ENCODE assay signal across 9 cellular contexts in the genomic region with DNA sequence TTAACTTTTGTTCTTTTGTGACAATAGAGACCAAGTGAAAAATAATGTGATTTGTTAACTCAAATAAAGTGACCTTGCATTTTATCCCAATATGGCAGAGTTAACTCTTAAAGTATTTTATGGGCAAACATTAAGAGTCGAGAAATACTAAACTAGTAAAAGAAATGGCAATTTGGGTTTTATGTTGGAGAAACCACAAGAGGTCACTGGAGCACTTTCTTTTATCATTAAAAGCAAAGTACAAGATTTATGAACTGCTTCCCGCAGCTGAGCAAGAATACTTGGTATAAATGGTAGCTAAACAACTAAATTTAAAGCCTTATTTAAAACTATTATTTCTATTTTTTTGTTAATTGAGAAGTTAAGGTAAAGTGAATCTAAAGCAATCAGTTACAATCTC. TPM values are rescaled to one million over a fixed set of nuclear protein-coding genes. Genes with fewer than 3 reads are reported as not detected.
DNase-seq lines count a peak whose midpoint lies in the region; ATAC-seq, FAIRE-seq and TF ChIP-seq lines count a peak whose summit lies in the region.
"Had no signal": no experiment of that assay in that cellular context is flagged by ENCODE, and none has a peak within 500 bp of the region (broad histone marks: within the 10 kb centered on the region; RNA-seq: fewer than 3 reads in every experiment).

No MANE protein-coding gene starts in this region.

- in situ Hi-C loops in K562 (cut with MboI) = loop anchor here (5.0 kb wide), 1 partner anchor 144 kb away; no protein-coding TSS in a partner anchor

- no peak overlapping the region for H2BK5ac ChIP-seq in mesenchymal stem cell (ENCODE audit: low read depth, low read length, poor library complexity, severe bottlenecking)

- H3K4ac ChIP-seq in mesenchymal stem cell (ENCODE audit: low read depth in 1 of 2, low read length in 2 of 2) = no peak overlapping the region

- no peak overlapping the region for H3K27ac Mint-ChIP-seq in CD4-positive, CD25-positive, alpha-beta regulatory T cell

- H3K36me3 Mint-ChIP-seq in CD4-positive, CD25-positive, alpha-beta regulatory T cell = no peaks in the 10 kb centered on the region

- BruUV-seq in K562 (replicated peaks; lab: Mats Ljungman, UMichigan) = no TSS peak

- H3K9ac ChIP-seq in K562 (ENCODE audit: insufficient read depth in 1 of 2, low read depth in 2 of 2, low read length in 2 of 2) (no peak overlapping the region), mesenchymal stem cell (ENCODE audit: low read length) (no peak overlapping the region)

- H4K8ac ChIP-seq in mesenchymal stem cell (ENCODE audit: low read length) = no peak overlapping the region

- no peaks in the 10 kb centered on the region for H3K27me3 ChIP-seq in CD4-positive, CD25-positive, alpha-beta regulatory T cell (ENCODE audit: control insufficient read depth, insufficient read depth, low read length)
- H3K27me3 ChIP-seq in K562 (ENCODE audit: control insufficient read depth in 2 of 2, insufficient read depth in 2 of 2, low read length in 2 of 2) = no peaks in the 10 kb centered on the region
- no peaks in the 10 kb centered on the region for H3K27me3 ChIP-seq in mesenchymal stem cell (ENCODE audit: control insufficient read depth in 1 of 2, insufficient read depth in 1 of 2, low read length in 2 of 2)
- H3K27me3 ChIP-seq in MG63 = no peaks in the 10 kb centered on the region
- H3K27me3 ChIP-seq: SJCRH30 had no signal

- H3K4me1 ChIP-seq in CD4-positive, CD25-positive, alpha-beta regulatory T cell (ENCODE audit: control insufficient read depth, insufficient read depth, low read length, poor library complexity, severe bottlenecking) = no peaks in the 10 kb centered on the region
- H3K4me1 ChIP-seq in K562 (replicated peaks in 1 of 2; ENCODE audit: control insufficient read depth in 2 of 2, insufficient read depth in 2 of 2, low read length in 2 of 2) (no peaks in the 10 kb centered on the region), mesenchymal stem cell (ENCODE audit: control insufficient read depth, insufficient read depth, low read depth, low read length) (no peaks in the 10 kb centered on the region)
- H3K4me1 ChIP-seq: SJCRH30 had no signal

- H3K9me3 Mint-ChIP-seq in CD4-positive, CD25-positive, alpha-beta regulatory T cell = no peaks in the 10 kb centered on the region

- no peak for ATAC-seq in CD4-positive, CD25-positive, alpha-beta regulatory T cell (ENCODE audit: low read depth in 2 of 2)
- peak; percentile 78 for ATAC-seq in K562
- ATAC-seq in HG02759 (IDR thresholded peaks at IDR 0.05; ENCODE audit: unreplicated experiment) = no peak

- no peak overlapping the region for H2BK120ac ChIP-seq in mesenchymal stem cell (ENCODE audit: low read depth, low read length)

- TF ChIP-seq EP300 in K562 (IDR thresholded peaks at IDR 0.05; ENCODE audit: low read length) = no peak

- H3K23ac ChIP-seq in mesenchymal stem cell (ENCODE audit: low read length in 2 of 2) = no peak overlapping the region

- POLR2A ChIA-PET in K562 (lab: Yijun Ruan, JAX) = interaction anchor here (1.0 to 1.9 kb wide), 2 partner anchors 11 to 142 kb away, joined by 5 to 7 read pairs; no protein-coding TSS in a partner anchor

- H2BK12ac ChIP-seq in mesenchymal stem cell (ENCODE audit: low read length in 2 of 2) = no peak overlapping the region

- CTCF ChIA-PET in K562 (lab: Yijun Ruan, JAX; ENCODE audit: low intra/inter-chr PET ratio) = interaction anchor here (0.6 to 4.1 kb wide), 4 partner anchors 53 to 813 kb away, joined by 3 to 48 read pairs (median 3); no protein-coding TSS in a partner anchor

- H3K27me3 Mint-ChIP-seq in CD4-positive, CD25-positive, alpha-beta regulatory T cell = no peaks in the 10 kb centered on the region

- peak; percentile 83 for TF ChIP-seq RAD21 in K562 (CRISPR knock-in tag; conservative IDR thresholded peaks at IDR 0.05 in 1 of 2, IDR thresholded peaks at IDR 0.05 in 1 of 2)

- no peaks in the 10 kb centered on the region for H3K4me1 Mint-ChIP-seq in CD4-positive, CD25-positive, alpha-beta regulatory T cell

- peak; percentile 23 to 73 (median 32); a peak in 3 of 6 replicates for TF ChIP-seq CTCF in K562 (IDR thresholded peaks at IDR 0.05 in 2 of 3, conservative IDR thresholded peaks at IDR 0.05 in 1 of 3; ENCODE audit: insufficient read depth in 2 of 3, low read depth in 1 of 3, low read length in 3 of 3)

- intact Hi-C loops in K562 (cut with micrococcal nuclease) = loop anchor here (1.0 to 10.0 kb wide), 4 partner anchors 110 to 684 kb away; partner anchors contain the start of gene FAM184A

- H3K18ac ChIP-seq in mesenchymal stem cell (ENCODE audit: low read depth in 1 of 2, low read length in 2 of 2) = no peak overlapping the region

- no peak overlapping the region for H3K4me2 ChIP-seq in K562 (ENCODE audit: insufficient read depth, low read length)
- H3K4me2 ChIP-seq in mesenchymal stem cell (ENCODE audit: low read length, poor library complexity, severe bottlenecking) = no peak overlapping the region

- no peaks in the 10 kb centered on the region for H4K20me1 ChIP-seq in K562 (replicated peaks; ENCODE audit: control insufficient read depth, insufficient read depth, low read length)

- no peaks in the 10 kb centered on the region for H3K9me1 ChIP-seq in K562 (ENCODE audit: control insufficient read depth, insufficient read depth, low read length)

- H3K14ac ChIP-seq in mesenchymal stem cell (ENCODE audit: low read length in 2 of 2) = no peak overlapping the region

- no peaks in the 10 kb centered on the region for H3K9me3 ChIP-seq in CD4-positive, CD25-positive, alpha-beta regulatory T cell (ENCODE audit: control insufficient read depth in 2 of 2, low read length in 2 of 2)
- H3K9me3 ChIP-seq in K562 (replicated peaks; ENCODE audit: control insufficient read depth, insufficient read depth, low read depth, low read length) (no peaks in the 10 kb centered on the region), mesenchymal stem cell (ENCODE audit: control insufficient read depth, low read length) (no peaks in the 10 kb centered on the region), MG63 (no peaks in the 10 kb centered on the region)
- H3K9me3 ChIP-seq: SJCRH30 had no signal

- H3K4me3 Mint-ChIP-seq in CD4-positive, CD25-positive, alpha-beta regulatory T cell = no peak overlapping the region

- TF ChIP-seq POLR2A in K562 (conservative IDR thresholded peaks at IDR 0.05) = no peak

- 34% methylated on average over 2 of the region's 2 CpGs for WGBS in K562 (ENCODE audit: insufficient coverage, low coverage, missing lambda C conversion rate)
- no CpG with 5 or more reads among the region's 2 CpGs for WGBS in mesenchymal stem cell

- no peak overlapping the region for H3K4me3 ChIP-seq in CD4-positive, CD25-positive, alpha-beta regulatory T cell (ENCODE audit: low read depth, low read length)
- H3K4me3 ChIP-seq in K562 (no peak overlapping the region), mesenchymal stem cell (ENCODE audit: insufficient read depth in 1 of 2, low read depth in 1 of 2, low read length in 2 of 2) (no peak overlapping the region), MG63 (no peak overlapping the region)
- H3K4me3 ChIP-seq: SJCRH30 had no signal

- H3K79me1 ChIP-seq in mesenchymal stem cell (replicated peaks; ENCODE audit: low read length, poor library complexity, severe bottlenecking) = no peaks in the 10 kb centered on the region

- no peaks in the 10 kb centered on the region for H3K36me3 ChIP-seq in CD4-positive, CD25-positive, alpha-beta regulatory T cell (ENCODE audit: control insufficient read depth, insufficient read depth, low read length)
- 0 out of 3 replicates have a peak, but pooled peaks cover 4% of the 10 kb centered on the region for H3K36me3 ChIP-seq in K562 (ENCODE audit: control insufficient read depth, insufficient read depth, low read length)
- H3K36me3 ChIP-seq in mesenchymal stem cell (ENCODE audit: control insufficient read depth in 1 of 2, insufficient read depth in 2 of 2, low read depth in 1 of 2, low read length in 2 of 2) = no peaks in the 10 kb centered on the region
- no peaks in the 10 kb centered on the region for H3K36me3 ChIP-seq in MG63
- H3K36me3 ChIP-seq: SJCRH30 had no signal

- H2AFZ ChIP-seq in K562 (ENCODE audit: low read depth, low read length) (no peak overlapping the region), mesenchymal stem cell (ENCODE audit: low read depth, low read length) (no peak overlapping the region)

- H2BK15ac ChIP-seq in mesenchymal stem cell (ENCODE audit: low read depth, poor library complexity, severe bottlenecking) = no peak overlapping the region

- no peaks in the 10 kb centered on the region for H3K79me2 ChIP-seq in K562 (ENCODE audit: control insufficient read depth, insufficient read depth, low read length)

- H4K91ac ChIP-seq in mesenchymal stem cell (ENCODE audit: low read length) = no peak overlapping the region

- DNase-seq in CD4-positive, CD25-positive, alpha-beta regulatory T cell = peak in 2 of 3 donors; percentile 7 to 26
- peak; percentile 53 to 65 for DNase-seq in Kasumi-1 (lab: John Stamatoyannopoulos, UW)
- DNase-seq in K562 (ENCODE audit: extremely low read depth in 1 of 4, low spot score in 3 of 4) = peak in 1 of 4 experiments; percentile 49
- peak; percentile 28 for DNase-seq in mesenchymal stem cell
- DNase-seq in activated CD4-positive, CD25-positive, alpha-beta regulatory T cell treated with anti-CD3 and anti-CD28 coated beads, Interleukin-2, amount 50 U/mL, for 72 hours = no peak
- no peak for DNase-seq in activated T-cell treated with anti-CD3 and anti-CD28 coated beads, Interleukin-2, amount 50 U/mL, for 1 hour
- DNase-seq in MG63 = no peak

- peak; percentile 55 for FAIRE-seq in K562 (lab: Jason Lieb, UNC)

- H2AK5ac ChIP-seq in mesenchymal stem cell (ENCODE audit: low read length, severe bottlenecking) = no peak overlapping the region

- no peak overlapping the region for H3K27ac ChIP-seq in CD4-positive, CD25-positive, alpha-beta regulatory T cell (ENCODE audit: insufficient read depth, low read length, poor library complexity, severe bottlenecking)
- no peak overlapping the region for H3K27ac ChIP-seq in K562 (ENCODE audit: extremely low read depth, low read depth, low read length)
- no peak overlapping the region for H3K27ac ChIP-seq in mesenchymal stem cell (ENCODE audit: low read length, poor library complexity, severe bottlenecking)
- H3K27ac ChIP-seq: SJCRH30 had no signal

RNA-seq across cellular contexts. Expression of gene MCM9, which starts 33.5 kb away (rescaled TPM):
- total RNA-seq in CD4-positive, CD25-positive, alpha-beta regulatory T cell = 57.3 TPM
- 10 to 100 TPM; 18.5 to 24.2 (median 20.5) TPM for polyA plus RNA-seq in CD4-positive, CD25-positive, alpha-beta regulatory T cell
- 53.3 and 93.6 TPM in 2 replicates for total RNA-seq in K562 (2011; cell fraction: chromatin; rRNA removed; ENCODE audit: low replicate concordance)
- 21.1 and 21.2 TPM in 2 replicates for total RNA-seq in K562 (2011; cell fraction: nucleolus; rRNA removed)
- total RNA-seq in K562 (2011; cell fraction: nucleoplasm; rRNA removed) = 36.7 and 42.6 TPM in 2 replicates
- total RNA-seq in K562 (2014; rRNA removed) (8.2 and 8.6 TPM in 2 replicates), K562 (2014; rRNA removed; fragmentation: Illumina TruSeq; extraction: Trizol) (16.7 and 18.2 TPM in 2 replicates), K562 (2015; rRNA removed; fragmentation: Illumina TruSeq; extraction: Trizol) (13.7 and 16.3 TPM in 2 replicates), K562 (2021) (13.1 and 16.7 TPM in 2 replicates)
- polyA plus RNA-seq in K562 (2011; rRNA removed) (9.9 and 13.1 TPM in 2 replicates), K562 (2014; fragmentation: Illumina TruSeq; extraction: Trizol) (10.3 and 11.6 TPM in 2 replicates), K562 (2014; fragmentation: Nextera tagmentation; extraction: Ambion mirVana) (1 to 10 TPM; 4.8 to 5.8 TPM), K562 (2014; rRNA removed) (9.1 and 10.7 TPM in 2 replicates)
- polyA plus RNA-seq in K562 (2011; cell fraction: cytosol; rRNA removed) = 2.1 and 4.2 TPM in 2 replicates
- 20.1 and 22.3 TPM in 2 replicates for polyA plus RNA-seq in K562 (2011; cell fraction: nucleus; rRNA removed)
- polyA plus RNA-seq in K562 (2012) = 8.9 and 10.5 TPM in 2 replicates
- 29.3 and 32.8 TPM in 2 replicates for polyA minus RNA-seq in K562 (2011; rRNA and poly(A)+ RNA removed)
- 8.1 and 10.8 TPM in 2 replicates for polyA minus RNA-seq in K562 (2011; cell fraction: cytosol; rRNA and poly(A)+ RNA removed)
- 27.1 and 35.7 TPM in 2 replicates for polyA minus RNA-seq in K562 (2011; cell fraction: nucleus; rRNA and poly(A)+ RNA removed)
- polyA plus RNA-seq in mesenchymal stem cell (2013, experiment 1 of 2) = 2.9 TPM
- 3.1 TPM for polyA plus RNA-seq in mesenchymal stem cell (2013, experiment 2 of 2)
- total RNA-seq in MG63 (2014; rRNA removed; shearing (Covaris generic); ENCODE audit: low replicate concordance) = 3.0 and 7.9 TPM in 2 replicates

Comparison
In these comparisons a context has a peak if more than half of its experiments do, and no peak if none do; other contexts are left out.
1. DNase-seq: peak in CD4-positive, CD25-positive, alpha-beta regulatory T cell (2 of 3), Kasumi-1 (2 of 2) and mesenchymal stem cell (single experiment); none in activated CD4-positive, CD25-positive, alpha-beta regulatory T cell treated with anti-CD3 and anti-CD28 coated beads, Interleukin-2, amount 50 U/mL, for 72 hours (single experiment), activated T-cell treated with anti-CD3 and anti-CD28 coated beads, Interleukin-2, amount 50 U/mL, for 1 hour (single experiment) and MG63 (single experiment).